In the genomic region with DNA sequence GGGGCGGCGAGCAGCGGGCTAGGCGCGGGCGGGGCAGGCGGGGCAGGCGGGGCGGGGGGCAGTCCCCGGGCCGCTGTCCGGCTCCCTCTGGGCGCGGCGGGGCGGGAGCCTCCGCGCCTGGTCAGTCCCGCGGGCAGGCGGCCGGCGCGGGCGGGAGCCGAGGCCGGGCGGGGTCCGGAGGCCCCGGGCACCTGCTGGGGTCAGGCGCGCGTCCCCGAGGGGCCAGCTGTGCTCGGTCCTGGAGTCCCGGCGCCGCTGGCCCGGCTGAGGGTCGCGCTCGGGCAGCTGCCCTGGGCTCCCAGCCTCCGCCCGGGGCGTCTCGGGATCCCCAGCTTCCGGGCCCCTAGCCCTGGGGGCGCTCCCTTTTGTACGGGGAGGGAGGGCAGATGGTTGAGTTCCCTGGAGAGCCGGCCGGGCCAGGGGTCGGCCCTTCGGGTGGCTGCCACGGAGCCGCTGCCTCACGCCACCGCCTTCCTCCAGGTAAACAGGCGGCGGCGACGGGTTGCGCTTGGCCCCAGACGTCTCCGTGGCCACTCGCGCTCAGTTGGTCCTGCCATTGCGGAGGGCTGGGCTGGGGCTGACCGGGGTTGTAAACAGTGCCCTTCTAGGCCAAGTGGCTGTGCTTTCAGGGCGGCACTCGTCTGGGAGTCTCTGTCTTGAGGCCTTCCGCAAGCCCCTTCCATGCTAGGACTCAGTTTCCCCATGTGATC, we compare ENCODE assay signal across 8 cellular contexts. TPM values are rescaled to one million over a fixed set of nuclear protein-coding genes. Genes with fewer than 3 reads are reported as not detected.
DNase-seq lines count a peak whose midpoint lies in the region; ATAC-seq and TF ChIP-seq lines count a peak whose summit lies in the region.

No MANE protein-coding gene starts in this region.

- H3K36me3 ChIP-seq in SU-DHL-6 (ENCODE audit: low read length), result no peaks in the 10 kb centered on the region
- H3K36me3 ChIP-seq in thyroid gland, result peaks cover 0 to 2% of the 10 kb centered on the region in 2 donors

- H4K20me1 ChIP-seq in SU-DHL-6 (ENCODE audit: low read depth, low read length), result 0 out of 2 replicates have a peak, but pooled peaks cover 3% of the 10 kb centered on the region

- peak overlapping the region; percentile 62 for H2AFZ ChIP-seq in SU-DHL-6 (ENCODE audit: low read depth, low read length, severe bottlenecking)

- H3K27me3 ChIP-seq in SU-DHL-6 (ENCODE audit: low read length) (no peaks in the 10 kb centered on the region), thyroid gland (no peaks in the 10 kb centered on the region)

- 0 out of 2 replicates have a peak, but pooled peaks cover 4% of the 10 kb centered on the region for H3F3A ChIP-seq in SU-DHL-6 (ENCODE audit: insufficient read depth)

- ATAC-seq in Right ventricle myocardium inferior (peak; percentile 46), HG03064 (IDR thresholded peaks at IDR 0.05; ENCODE audit: low read depth, unreplicated experiment) (peak; percentile 16)

- WGBS in thyroid gland, 2 donors, result 0% methylated on average over 7 to 9 of the region's 71 CpGs

- H3K9me3 ChIP-seq in SU-DHL-6 (ENCODE audit: insufficient read depth, low read length) (no peaks in the 10 kb centered on the region), thyroid gland (no peaks in the 10 kb centered on the region)

- TF ChIP-seq CTCF in SU-DHL-6 (IDR thresholded peaks at IDR 0.05; ENCODE audit: insufficient read depth, low read length, poor library complexity, severe bottlenecking) (no peak), choroid plexus epithelial cell (conservative IDR thresholded peaks at IDR 0.05; ENCODE audit: low read depth, low read length) (no peak), thyroid gland (IDR thresholded peaks at IDR 0.05) (no peak)

- peak overlapping the region; percentile 89 for H3K4me2 ChIP-seq in SU-DHL-6 (ENCODE audit: low read depth, low read length, poor library complexity, severe bottlenecking)

- no peaks in the 10 kb centered on the region for H3K79me2 ChIP-seq in SU-DHL-6 (ENCODE audit: insufficient read depth, low read length)

- TF ChIP-seq POLR2A in thyroid gland (IDR thresholded peaks at IDR 0.05), result no peak

- intact Hi-C loops in Right ventricle myocardium inferior (cut with DNase I) (loop anchor here (5.0 kb wide), 1 partner anchor 51 kb away; the partner anchor contains the start of gene RALGPS1), cardiac septum (cut with DNase I) (no loop called here), thyroid gland (cut with DNase I) (no loop called here)

- DNase-seq in Right ventricle myocardium inferior (ENCODE audit: missing footprints), result peak; percentile 76
- DNase-seq in cardiac septum (ENCODE audit: low spot score), result no peak
- no peak for DNase-seq in choroid plexus epithelial cell (ENCODE audit: low read depth)
- peak; percentile 26 to 37 for DNase-seq in lung microvascular endothelial cell (ENCODE audit: low read depth in 2 of 2)
- peak; percentile 47 to 49 for DNase-seq in thyroid gland
- no peak for DNase-seq in ecto neural progenitor cell (ENCODE audit: low spot score)

- H3K9me2 ChIP-seq in SU-DHL-6 (replicated peaks; ENCODE audit: insufficient read depth, low read length), result no peaks in the 10 kb centered on the region

- H3K27ac ChIP-seq in SU-DHL-6 (ENCODE audit: low read depth, low read length) (no peak overlapping the region), thyroid gland (peak overlapping the region; percentile 12 to 85 (median 62))

- H3K9ac ChIP-seq in SU-DHL-6 (ENCODE audit: low read length), result peak overlapping the region; percentile 76

- H3K4me3 ChIP-seq in SU-DHL-6 (ENCODE audit: insufficient read depth, low read length, poor library complexity, severe bottlenecking), result peak overlapping the region; percentile 83
- peak overlapping the region; percentile 72 for H3K4me3 ChIP-seq in choroid plexus epithelial cell (ENCODE audit: low read depth, low read length)
- peak overlapping the region; percentile 62 to 82 (median 80) for H3K4me3 ChIP-seq in thyroid gland (replicated peaks in 1 of 3)

- peaks cover 18 to 34% of the 10 kb centered on the region in 2 donors for H3K4me1 ChIP-seq in thyroid gland

RNA-seq across cellular contexts. Expression of gene ZBTB34, which starts 0.5 kb away (rescaled TPM):
- 6.3 TPM for total RNA-seq in Right ventricle myocardium inferior
- total RNA-seq in cardiac septum, result 5.7 TPM
- 6.8 and 9.1 TPM in 2 replicates for total RNA-seq in lung microvascular endothelial cell
- 10 to 100 TPM in 2 of 4 donors, 1 to 10 TPM in 2; 8.6 to 17.1 (median 12.0) TPM for total RNA-seq in thyroid gland

RNA-seq across cellular contexts. Expression of gene RALGPS1, which starts 53.7 kb away (rescaled TPM):
- total RNA-seq in Right ventricle myocardium inferior (15.3 TPM), cardiac septum (21.8 TPM), lung microvascular endothelial cell (2.0 and 2.4 TPM in 2 replicates), thyroid gland (10 to 100 TPM; 27.3 to 42.1 (median 39.1) TPM)

RNA-seq across cellular contexts. Expression of gene ZBTB43, which starts 56.1 kb away (rescaled TPM):
- total RNA-seq in Right ventricle myocardium inferior (35.1 TPM), cardiac septum (38.9 TPM), lung microvascular endothelial cell (4.1 and 7.3 TPM in 2 replicates), thyroid gland (10 to 100 TPM; 12.1 to 25.1 (median 13.5) TPM)

Comparison
In these comparisons a context has a peak if more than half of its experiments do, and no peak if none do; other contexts are left out.
1. DNase-seq: peak in Right ventricle myocardium inferior (single experiment), lung microvascular endothelial cell (2 of 2) and thyroid gland (2 of 2); none in cardiac septum (single experiment), choroid plexus epithelial cell (single experiment) and ecto neural progenitor cell (single experiment).
2. Peak in every context shown above with its lines, with median percentiles within 50 percentile points of each other: H3K4me3 ChIP-seq.